In genomic region chr15:70083946-70084345, GRCh38 we compare ENCODE assay signal across 12 cellular contexts. TPM values are rescaled to one million over a fixed set of nuclear protein-coding genes. Genes with fewer than 3 reads are reported as not detected.
DNase-seq lines count a peak whose midpoint lies in the region; ATAC-seq and TF ChIP-seq lines count a peak whose summit lies in the region.
"Had no signal": no experiment of that assay in that cellular context is flagged by ENCODE, and none has a peak within 500 bp of the region (broad histone marks: within the 10 kb centered on the region; RNA-seq: fewer than 3 reads in every experiment).

No MANE protein-coding gene starts in this region.

- no peaks in the 10 kb centered on the region for H3K9me3 ChIP-seq in CD4-positive, alpha-beta T cell (ENCODE audit: control insufficient read depth, low read length)
- H3K9me3 ChIP-seq: upper lobe of right lung had no signal

- POLR2A ChIA-PET in CD4-positive, alpha-beta T cell (lab: Charles Lee), result no interaction called here

- no peaks in the 10 kb centered on the region for H3K9me3 Mint-ChIP-seq in CD4-positive, alpha-beta T cell
- H3K9me3 Mint-ChIP-seq in activated naive CD8-positive, alpha-beta T cell treated with anti-CD3 and anti-CD28 coated beads, Interleukin-2, amount 50 U/mL, for 24 hours, result no peaks in the 10 kb centered on the region

- no peak overlapping the region for H3K27ac ChIP-seq in CD4-positive, alpha-beta T cell (ENCODE audit: low read depth, low read length)
- H3K27ac ChIP-seq: skin epidermis, upper lobe of right lung had no signal

- H3K27ac Mint-ChIP-seq in CD4-positive, alpha-beta T cell, result peak overlapping the region; percentile 56
- H3K27ac Mint-ChIP-seq in activated naive CD8-positive, alpha-beta T cell treated with anti-CD3 and anti-CD28 coated beads, Interleukin-2, amount 50 U/mL, for 24 hours, result peak overlapping the region; percentile 50

- intact Hi-C loops in CD4-positive, alpha-beta T cell (cut with DNase I, micrococcal nuclease), result no loop called here

- ATAC-seq in CD4-positive, alpha-beta T cell (ENCODE audit: poor library complexity), result no peak
- ATAC-seq in GM19035 (IDR thresholded peaks at IDR 0.05; ENCODE audit: unreplicated experiment) (peak; percentile 67), HG03064 (IDR thresholded peaks at IDR 0.05; ENCODE audit: low read depth, unreplicated experiment) (peak; percentile 70)
- peak; percentile 92 for ATAC-seq in activated naive CD8-positive, alpha-beta T cell treated with anti-CD3 and anti-CD28 coated beads, Interleukin-2, amount 50 U/mL, for 24 hours
- ATAC-seq: upper lobe of right lung had no signal

- H3K4me1 Mint-ChIP-seq in CD4-positive, alpha-beta T cell (ENCODE audit: low read depth), result peaks cover 75% of the 10 kb centered on the region
- peaks cover 52% of the 10 kb centered on the region for H3K4me1 Mint-ChIP-seq in activated naive CD8-positive, alpha-beta T cell treated with anti-CD3 and anti-CD28 coated beads, Interleukin-2, amount 50 U/mL, for 24 hours

- no peaks in the 10 kb centered on the region for H3K27me3 ChIP-seq in CD4-positive, alpha-beta T cell (ENCODE audit: control insufficient read depth, insufficient read depth, low read length)
- H3K27me3 ChIP-seq: upper lobe of right lung had no signal

- CTCF ChIA-PET in CD4-positive, alpha-beta T cell (lab: Charles Lee), result no interaction called here

- no peak for DNase-seq in CD4-positive, alpha-beta T cell
- no peak for DNase-seq in activated naive CD8-positive, alpha-beta T cell treated with anti-CD3 and anti-CD28 coated beads, Interleukin-2, amount 50 U/mL, for 24 hours
- DNase-seq in D341Med (ENCODE audit: low spot score), result no peak
- DNase-seq in NCI-H1436 (lab: John Stamatoyannopoulos, UW), result no peak
- no peak for DNase-seq in NOMO-1 treated with DMSO at 0.1 percent for 48 hours (lab: John Stamatoyannopoulos, UW; ENCODE audit: unreplicated experiment)
- DNase-seq in NCI-H128 (lab: John Stamatoyannopoulos, UW; ENCODE audit: unreplicated experiment), result no peak
- DNase-seq: AML-193, Right ventricle myocardium superior, upper lobe of right lung had no signal

- no peak overlapping the region for H3K4me3 Mint-ChIP-seq in CD4-positive, alpha-beta T cell
- peak overlapping the region; percentile 3 for H3K4me3 Mint-ChIP-seq in activated naive CD8-positive, alpha-beta T cell treated with anti-CD3 and anti-CD28 coated beads, Interleukin-2, amount 50 U/mL, for 24 hours

- peaks cover 94% of the 10 kb centered on the region for H3K36me3 Mint-ChIP-seq in CD4-positive, alpha-beta T cell (ENCODE audit: low read depth)
- peaks cover 62% of the 10 kb centered on the region for H3K36me3 Mint-ChIP-seq in activated naive CD8-positive, alpha-beta T cell treated with anti-CD3 and anti-CD28 coated beads, Interleukin-2, amount 50 U/mL, for 24 hours (ENCODE audit: low read depth)

- H3K27me3 Mint-ChIP-seq in CD4-positive, alpha-beta T cell, result no peaks in the 10 kb centered on the region
- H3K27me3 Mint-ChIP-seq in activated naive CD8-positive, alpha-beta T cell treated with anti-CD3 and anti-CD28 coated beads, Interleukin-2, amount 50 U/mL, for 24 hours, result no peaks in the 10 kb centered on the region

- no peak for TF ChIP-seq CTCF in CD4-positive, alpha-beta T cell (IDR thresholded peaks at IDR 0.05)

RNA-seq across cellular contexts. Expression of gene TLE3, which starts 13.8 kb away (rescaled TPM):
- total RNA-seq in CD4-positive, alpha-beta T cell, result 100 to 1,000 TPM; 159 to 167 TPM
